ENCODE assay signal across 18 cellular contexts in genomic region chr1:236471653-236472052, GRCh38. TPM values are rescaled to one million over a fixed set of nuclear protein-coding genes. Genes with fewer than 3 reads are reported as not detected.
DNase-seq lines count a peak whose midpoint lies in the region; FAIRE-seq and TF ChIP-seq lines count a peak whose summit lies in the region.
"Had no signal": no experiment of that assay in that cellular context is flagged by ENCODE, and none has a peak within 500 bp of the region (broad histone marks: within the 10 kb centered on the region; RNA-seq: fewer than 3 reads in every experiment).

No MANE protein-coding gene starts in this region.

- POLR2A ChIA-PET in HEK293T (lab: Yijun Ruan, JAX) = interaction anchor here (0.9 to 1.3 kb wide), 2 partner anchors 9 to 191 kb away, joined by 3 read pairs; no protein-coding TSS in a partner anchor

- no peak for FAIRE-seq in GM12891 (lab: Jason Lieb, UNC)
- FAIRE-seq: colon had no signal

- H3K4me1 ChIP-seq in NT2/D1 (ENCODE audit: insufficient read depth, insufficient read length) = no peaks in the 10 kb centered on the region
- H3K4me1 ChIP-seq: SJSA1 had no signal

- DNase-seq in NCI-H146 (lab: John Stamatoyannopoulos, UW) = peak; percentile 22
- DNase-seq in NCI-H146 treated with DMSO at 0.1 percent for 48 hours (lab: John Stamatoyannopoulos, UW; ENCODE audit: unreplicated experiment) = no peak
- DNase-seq in HEK293T (ENCODE audit: extremely low spot score) = peak; percentile 58
- DNase-seq in NT2/D1 (ENCODE audit: low read depth, low spot score) = peak; percentile 27
- peak; percentile 20 for DNase-seq in mesenteric fat pad (ENCODE audit: low spot score)
- no peak for DNase-seq in GM12891 (ENCODE audit: insufficient read length, low spot score)
- no peak for DNase-seq in stimulated activated CD4-positive, alpha-beta T cell treated with anti-CD3 and anti-CD28 coated beads, Interleukin-1b, Interleukin-23, amount 100 ng/mL, for 48 hours
- no peak for DNase-seq in HPDE6-E6E7 (ENCODE audit: extremely low spot score)
- DNase-seq: activated CD4-positive, alpha-beta T cell treated with anti-CD3 and anti-CD28 coated beads for 4 hours; activated gamma-delta T cell; CD4-positive, CD25-positive, alpha-beta regulatory T cell; left colon; NCI-H446; occipital lobe; T-helper 9 cell; uterus had no signal

- CTCF ChIA-PET in HEK293T (lab: Yijun Ruan, JAX) = interaction anchor here (0.6 to 1.8 kb wide), 5 partner anchors 13 to 157 kb away, joined by 3 to 4 read pairs (median 3); no protein-coding TSS in a partner anchor

- no peaks in the 10 kb centered on the region for H3K36me3 ChIP-seq in NT2/D1 (ENCODE audit: insufficient read depth, insufficient read length, low read length)
- H3K36me3 ChIP-seq: SJSA1, uterus had no signal

- no peak overlapping the region for H3K4me3 ChIP-seq in NT2/D1 (ENCODE audit: insufficient read length, low read depth)
- H3K4me3 ChIP-seq: SJSA1, uterus had no signal

- no peak for TF ChIP-seq POLR2A in GM12891 (IDR thresholded peaks at IDR 0.05; ENCODE audit: low read depth, low read length)

- no peaks in the 10 kb centered on the region for H3K9me3 ChIP-seq in NT2/D1 (ENCODE audit: insufficient read depth, low read length)
- H3K9me3 ChIP-seq: SJSA1, uterus had no signal

- no peak overlapping the region for H3K9ac ChIP-seq in NT2/D1 (ENCODE audit: insufficient read length, low read depth)

- H3K27me3 ChIP-seq in NT2/D1 (ENCODE audit: insufficient read depth, insufficient read length) = no peaks in the 10 kb centered on the region
- H3K27me3 ChIP-seq: SJSA1 had no signal

TF ChIP-seq in HEK293T, 16 proteins besides CTCF, POLR2A, EP300 and RAD21:
- TF ChIP-seq SP1 (IDR thresholded peaks at IDR 0.05) (no peak), CTBP1 (IDR thresholded peaks at IDR 0.05; ENCODE audit: borderline replicate concordance) (no peak), SUZ12 (IDR thresholded peaks at IDR 0.05) (no peak), HDGF (IDR thresholded peaks at IDR 0.05; ENCODE audit: borderline replicate concordance) (no peak), PKNOX1 (IDR thresholded peaks at IDR 0.05) (peak; percentile 40; the same call in 1 of the 2 replicates), ARNT (IDR thresholded peaks at IDR 0.05) (no peak), TARDBP (IDR thresholded peaks at IDR 0.05) (no peak), L3MBTL2 (conservative IDR thresholded peaks at IDR 0.05) (no peak), LEF1 (IDR thresholded peaks at IDR 0.05; ENCODE audit: borderline replicate concordance) (peak; percentile 51; the same call in 1 of the 2 replicates)
TF ChIP-seq in HEK293T: peak in this region for 2.

TF ChIP-seq in GM12891, 5 proteins besides CTCF, POLR2A, EP300 and RAD21:
- TF ChIP-seq POLR2AphosphoS5 (IDR thresholded peaks at IDR 0.05; ENCODE audit: low read depth, low read length) = no peak
- TF ChIP-seq TAF1 (IDR thresholded peaks at IDR 0.05; ENCODE audit: low read depth, low read length) = no peak
- no peak for TF ChIP-seq PAX5 (IDR thresholded peaks at IDR 0.05; ENCODE audit: insufficient read depth, low read length, severe bottlenecking)
- no peak for TF ChIP-seq SPI1 (IDR thresholded peaks at IDR 0.05; ENCODE audit: low read depth, low read length)
- no peak for TF ChIP-seq POU2F2 (IDR thresholded peaks at IDR 0.05; ENCODE audit: low read depth, low read length)

RNA-seq across cellular contexts. Expression of gene LGALS8, which starts 52.1 kb away (rescaled TPM):
- total RNA-seq in mesenteric fat pad = 77.9 TPM
- 32.8 TPM for polyA plus RNA-seq in GM12891 (2012; ENCODE audit: low read depth, missing spikeins)

Comparison
In these comparisons a context has a peak if more than half of its experiments do, and no peak if none do; other contexts are left out.
1. DNase-seq: peak in NCI-H146 (single experiment), HEK293T (single experiment), NT2/D1 (single experiment) and mesenteric fat pad (single experiment); none in NCI-H146 treated with DMSO at 0.1 percent for 48 hours (single experiment), GM12891 (single experiment), stimulated activated CD4-positive, alpha-beta T cell treated with anti-CD3 and anti-CD28 coated beads, Interleukin-1b, Interleukin-23, amount 100 ng/mL, for 48 hours (single experiment) and HPDE6-E6E7 (single experiment).